Comparison of ENCODE assay signal across 14 cellular contexts in the genomic region with DNA sequence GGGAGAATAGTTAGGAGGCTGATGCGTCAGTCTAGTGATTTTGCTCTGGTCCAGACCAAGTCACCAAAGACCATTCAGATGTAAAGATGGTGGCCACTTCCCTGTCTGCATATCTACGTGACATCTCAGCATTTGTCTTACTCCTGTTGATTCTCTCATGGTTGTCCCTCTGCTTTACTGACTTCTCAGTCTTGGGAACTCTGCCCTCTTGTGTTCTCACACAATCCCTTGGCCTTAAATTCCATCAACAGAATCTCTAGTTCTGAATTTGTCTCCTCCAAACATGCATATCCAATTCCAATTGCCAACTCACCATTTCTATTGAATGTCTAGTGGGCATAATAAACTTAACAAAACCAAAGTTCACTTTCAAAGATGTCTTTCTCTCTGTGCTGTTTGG.
A peak's percentile ranks its signal among the peaks of the same experiment; 100 is the strongest.
DNase-seq lines count a peak whose midpoint lies in the region; ATAC-seq and TF ChIP-seq lines count a peak whose summit lies in the region.
"Had no signal": no experiment of that assay in that cellular context is flagged by ENCODE, and none has a peak within 500 bp of the region (broad histone marks: within the 10 kb centered on the region; RNA-seq: fewer than 3 reads in every experiment).

No MANE protein-coding gene starts in this region.

- H3K27ac ChIP-seq in VCaP (peak overlapping the region; percentile 73), layer of hippocampus (ENCODE audit: low read depth, low read length) (peak overlapping the region; percentile 56)
- H3K27ac ChIP-seq: epithelial cell of prostate, RWPE1, vagina had no signal

- POLR2A ChIA-PET in activated CD8-positive, alpha-beta T cell treated with anti-CD3 and anti-CD28 coated beads for 36 hours (lab: Charles Lee) = no interaction called here

- CTCF ChIA-PET in activated naive CD4-positive, alpha-beta T cell treated with anti-CD3 and anti-CD28 coated beads, Interleukin-2, amount 10 ng/mL, durations not matched to agents 7 days and 5 days (lab: Charles Lee) = interaction anchor here (0.9 kb wide), 1 partner anchor 11 kb away, joined by 3 read pairs; no protein-coding TSS in a partner anchor
- CTCF ChIA-PET in activated CD8-positive, alpha-beta T cell treated with anti-CD3 and anti-CD28 coated beads for 36 hours (lab: Charles Lee) = no interaction called here

- peaks cover 10% of the 10 kb centered on the region for H3K27me3 Mint-ChIP-seq in activated naive CD4-positive, alpha-beta T cell treated with anti-CD3 and anti-CD28 coated beads, Interleukin-2, amount 10 ng/mL, durations not matched to agents 7 days and 5 days
- peaks cover 1% of the 10 kb centered on the region for H3K27me3 Mint-ChIP-seq in activated CD8-positive, alpha-beta T cell treated with anti-CD3 and anti-CD28 coated beads for 36 hours
- H3K27me3 Mint-ChIP-seq in stimulated activated memory B cell treated with anti-CD40 and anti-IgM and Interleukin-4, amounts not matched to agents 10 μg/mL and 1 μg/mL and 100 μg/mL, for 72 hours = no peaks in the 10 kb centered on the region
- H3K27me3 Mint-ChIP-seq: natural killer cell treated with Interleukin-12 subunit alpha and Interleukin-12 subunit beta and Interleukin-15 and Interleukin-18, amount 100 ng/mL, for 72 hours had no signal

- no peaks in the 10 kb centered on the region for H3K27me3 ChIP-seq in layer of hippocampus (ENCODE audit: control insufficient read depth, insufficient read depth, low read length)
- H3K27me3 ChIP-seq: vagina had no signal

- H3K4me3 Mint-ChIP-seq in activated naive CD4-positive, alpha-beta T cell treated with anti-CD3 and anti-CD28 coated beads, Interleukin-2, amount 10 ng/mL, durations not matched to agents 7 days and 5 days = no peak overlapping the region
- H3K4me3 Mint-ChIP-seq in activated CD8-positive, alpha-beta T cell treated with anti-CD3 and anti-CD28 coated beads for 36 hours = no peak overlapping the region
- no peak overlapping the region for H3K4me3 Mint-ChIP-seq in stimulated activated memory B cell treated with anti-CD40 and anti-IgM and Interleukin-4, amounts not matched to agents 10 μg/mL and 1 μg/mL and 100 μg/mL, for 72 hours
- H3K4me3 Mint-ChIP-seq: natural killer cell treated with Interleukin-12 subunit alpha and Interleukin-12 subunit beta and Interleukin-15 and Interleukin-18, amount 100 ng/mL, for 72 hours had no signal

- H3K36me3 Mint-ChIP-seq in activated naive CD4-positive, alpha-beta T cell treated with anti-CD3 and anti-CD28 coated beads, Interleukin-2, amount 10 ng/mL, durations not matched to agents 7 days and 5 days = no peaks in the 10 kb centered on the region
- no peaks in the 10 kb centered on the region for H3K36me3 Mint-ChIP-seq in activated CD8-positive, alpha-beta T cell treated with anti-CD3 and anti-CD28 coated beads for 36 hours (ENCODE audit: low read depth)
- no peaks in the 10 kb centered on the region for H3K36me3 Mint-ChIP-seq in stimulated activated memory B cell treated with anti-CD40 and anti-IgM and Interleukin-4, amounts not matched to agents 10 μg/mL and 1 μg/mL and 100 μg/mL, for 72 hours
- H3K36me3 Mint-ChIP-seq: natural killer cell treated with Interleukin-12 subunit alpha and Interleukin-12 subunit beta and Interleukin-15 and Interleukin-18, amount 100 ng/mL, for 72 hours had no signal

- intact Hi-C loops in activated CD8-positive, alpha-beta T cell treated with anti-CD3 and anti-CD28 coated beads for 36 hours (cut with micrococcal nuclease) = no loop called here

- ATAC-seq in HG03095 (IDR thresholded peaks at IDR 0.05; ENCODE audit: unreplicated experiment) = no peak
- ATAC-seq in activated CD8-positive, alpha-beta T cell treated with anti-CD3 and anti-CD28 coated beads for 36 hours = no peak
- no peak for ATAC-seq in stimulated activated memory B cell treated with anti-CD40 and anti-IgM and Interleukin-4, amounts not matched to agents 10 μg/mL and 1 μg/mL and 100 μg/mL, for 72 hours
- ATAC-seq: natural killer cell treated with Interleukin-12 subunit alpha and Interleukin-12 subunit beta and Interleukin-15 and Interleukin-18, amount 100 ng/mL, for 72 hours had no signal

- TF ChIP-seq CTCF in VCaP (conservative IDR thresholded peaks at IDR 0.05) = peak; percentile 70
- no peak for TF ChIP-seq CTCF in activated CD8-positive, alpha-beta T cell treated with anti-CD3 and anti-CD28 coated beads for 36 hours (IDR thresholded peaks at IDR 0.05)

- in situ Hi-C loops in KBM-7 (cut with MboI; ENCODE audit: low pct_unique_long_range_greater_than_20kb, low sequenced_read_pairs) = no loop called here

- DNase-seq in DMS 273 (lab: John Stamatoyannopoulos, UW; ENCODE audit: unreplicated experiment) = peak; percentile 71
- peak; percentile 5 for DNase-seq in KBM-7
- no peak for DNase-seq in activated naive CD4-positive, alpha-beta T cell treated with anti-CD3 and anti-CD28 coated beads, Interleukin-2, amount 10 ng/mL, durations not matched to agents 7 days and 5 days
- no peak for DNase-seq in activated CD8-positive, alpha-beta T cell treated with anti-CD3 and anti-CD28 coated beads for 36 hours
- DNase-seq: activated T-cell treated with anti-CD3 and anti-CD28 coated beads, Interleukin-2, amount 50 U/mL, for 48 hours; NCI-H2081 had no signal

- no peak overlapping the region for H3K27ac Mint-ChIP-seq in activated naive CD4-positive, alpha-beta T cell treated with anti-CD3 and anti-CD28 coated beads, Interleukin-2, amount 10 ng/mL, durations not matched to agents 7 days and 5 days
- no peak overlapping the region for H3K27ac Mint-ChIP-seq in activated CD8-positive, alpha-beta T cell treated with anti-CD3 and anti-CD28 coated beads for 36 hours
- no peak overlapping the region for H3K27ac Mint-ChIP-seq in stimulated activated memory B cell treated with anti-CD40 and anti-IgM and Interleukin-4, amounts not matched to agents 10 μg/mL and 1 μg/mL and 100 μg/mL, for 72 hours
- H3K27ac Mint-ChIP-seq: natural killer cell treated with Interleukin-12 subunit alpha and Interleukin-12 subunit beta and Interleukin-15 and Interleukin-18, amount 100 ng/mL, for 72 hours had no signal

- H3K4me1 Mint-ChIP-seq in activated naive CD4-positive, alpha-beta T cell treated with anti-CD3 and anti-CD28 coated beads, Interleukin-2, amount 10 ng/mL, durations not matched to agents 7 days and 5 days = no peaks in the 10 kb centered on the region
- no peaks in the 10 kb centered on the region for H3K4me1 Mint-ChIP-seq in activated CD8-positive, alpha-beta T cell treated with anti-CD3 and anti-CD28 coated beads for 36 hours (ENCODE audit: low read depth)
- no peaks in the 10 kb centered on the region for H3K4me1 Mint-ChIP-seq in stimulated activated memory B cell treated with anti-CD40 and anti-IgM and Interleukin-4, amounts not matched to agents 10 μg/mL and 1 μg/mL and 100 μg/mL, for 72 hours

- no peaks in the 10 kb centered on the region for H3K9me3 Mint-ChIP-seq in activated naive CD4-positive, alpha-beta T cell treated with anti-CD3 and anti-CD28 coated beads, Interleukin-2, amount 10 ng/mL, durations not matched to agents 7 days and 5 days
- H3K9me3 Mint-ChIP-seq in activated CD8-positive, alpha-beta T cell treated with anti-CD3 and anti-CD28 coated beads for 36 hours = no peaks in the 10 kb centered on the region
- H3K9me3 Mint-ChIP-seq in stimulated activated memory B cell treated with anti-CD40 and anti-IgM and Interleukin-4, amounts not matched to agents 10 μg/mL and 1 μg/mL and 100 μg/mL, for 72 hours = no peaks in the 10 kb centered on the region
- H3K9me3 Mint-ChIP-seq: natural killer cell treated with Interleukin-12 subunit alpha and Interleukin-12 subunit beta and Interleukin-15 and Interleukin-18, amount 100 ng/mL, for 72 hours had no signal

Comparison
In these comparisons a context has a peak if more than half of its experiments do, and no peak if none do; other contexts are left out.
1. DNase-seq: peak in DMS 273 (single experiment) and KBM-7 (single experiment); none in activated naive CD4-positive, alpha-beta T cell treated with anti-CD3 and anti-CD28 coated beads, Interleukin-2, amount 10 ng/mL, durations not matched to agents 7 days and 5 days (single experiment) and activated CD8-positive, alpha-beta T cell treated with anti-CD3 and anti-CD28 coated beads for 36 hours (single experiment).